ENCODE assay signal across 8 cellular contexts in genomic region chr6:41970436-41970846, GRCh38. TPM values are rescaled to one million over a fixed set of nuclear protein-coding genes. Genes with fewer than 3 reads are reported as not detected.
A peak's percentile ranks its signal among the peaks of the same experiment; 100 is the strongest.
DNase-seq lines count a peak whose midpoint lies in the region; ATAC-seq lines count a peak whose summit lies in the region.

No MANE protein-coding gene starts in this region.

- H3K36me3 Mint-ChIP-seq in activated CD4-positive, alpha-beta T cell treated with anti-CD3 and anti-CD28 coated beads for 36 hours (ENCODE audit: low read depth), result peaks cover 21% of the 10 kb centered on the region
- peaks cover 14% of the 10 kb centered on the region for H3K36me3 Mint-ChIP-seq in activated T-helper 17 cell treated with anti-CD3 and anti-CD28 coated beads, Interleukin-2, amount 50 U/mL, for 72 hours (ENCODE audit: low read depth)
- peaks cover 3% of the 10 kb centered on the region for H3K36me3 Mint-ChIP-seq in memory B cell

- CTCF ChIA-PET in activated CD4-positive, alpha-beta T cell treated with anti-CD3 and anti-CD28 coated beads for 36 hours (lab: Charles Lee), result interaction anchor here (1.8 kb wide), 1 partner anchor 28 kb away, joined by 3 read pairs; no protein-coding TSS in a partner anchor

- H3K27me3 Mint-ChIP-seq in activated CD4-positive, alpha-beta T cell treated with anti-CD3 and anti-CD28 coated beads for 36 hours, result no peaks in the 10 kb centered on the region
- no peaks in the 10 kb centered on the region for H3K27me3 Mint-ChIP-seq in activated T-helper 17 cell treated with anti-CD3 and anti-CD28 coated beads, Interleukin-2, amount 50 U/mL, for 72 hours
- H3K27me3 Mint-ChIP-seq in memory B cell, result no peaks in the 10 kb centered on the region

- peak; percentile 85 for ATAC-seq in activated CD4-positive, alpha-beta T cell treated with anti-CD3 and anti-CD28 coated beads for 36 hours
- peak; percentile 94 for ATAC-seq in activated T-helper 17 cell treated with anti-CD3 and anti-CD28 coated beads, Interleukin-2, amount 50 U/mL, for 72 hours (replicated peaks)
- ATAC-seq in memory B cell (ENCODE audit: low read depth), result peak; percentile 24
- ATAC-seq in HG03139 (IDR thresholded peaks at IDR 0.05; ENCODE audit: unreplicated experiment), result no peak

- peak; percentile 84 for DNase-seq in activated CD4-positive, alpha-beta T cell treated with anti-CD3 and anti-CD28 coated beads for 36 hours
- DNase-seq in activated CD4-positive, alpha-beta T cell treated with anti-CD3 and anti-CD28 coated beads, Interleukin-2, amount 50 U/mL, for 1 hour, result no peak
- DNase-seq in memory B cell (ENCODE audit: low spot score in 2 of 2), result no peak
- peak; percentile 75 for DNase-seq in stromal cell of bone marrow (ENCODE audit: low read depth)
- DNase-seq in 8988T, result no peak
- DNase-seq in NCI-H1048 (lab: John Stamatoyannopoulos, UW), result no peak

- POLR2A ChIA-PET in activated CD4-positive, alpha-beta T cell treated with anti-CD3 and anti-CD28 coated beads for 36 hours (lab: Charles Lee), result no interaction called here

- no peaks in the 10 kb centered on the region for H3K9me3 Mint-ChIP-seq in activated CD4-positive, alpha-beta T cell treated with anti-CD3 and anti-CD28 coated beads for 36 hours (ENCODE audit: low read depth)
- H3K9me3 Mint-ChIP-seq in activated T-helper 17 cell treated with anti-CD3 and anti-CD28 coated beads, Interleukin-2, amount 50 U/mL, for 72 hours, result no peaks in the 10 kb centered on the region
- H3K9me3 Mint-ChIP-seq in memory B cell, result no peaks in the 10 kb centered on the region

- H3K4me1 Mint-ChIP-seq in activated CD4-positive, alpha-beta T cell treated with anti-CD3 and anti-CD28 coated beads for 36 hours, result peaks cover 89% of the 10 kb centered on the region
- H3K4me1 Mint-ChIP-seq in activated T-helper 17 cell treated with anti-CD3 and anti-CD28 coated beads, Interleukin-2, amount 50 U/mL, for 72 hours, result peaks cover 34% of the 10 kb centered on the region
- peaks cover 18% of the 10 kb centered on the region for H3K4me1 Mint-ChIP-seq in memory B cell

- intact Hi-C loops in activated CD4-positive, alpha-beta T cell treated with anti-CD3 and anti-CD28 coated beads for 36 hours (cut with DNase I, micrococcal nuclease), result loop anchor here (1.0 to 10.0 kb wide), 3 partner anchors 12 to 414 kb away; no protein-coding TSS in a partner anchor

- peak overlapping the region; percentile 93 for H3K27ac Mint-ChIP-seq in activated CD4-positive, alpha-beta T cell treated with anti-CD3 and anti-CD28 coated beads for 36 hours
- peak overlapping the region; percentile 88 for H3K27ac Mint-ChIP-seq in activated T-helper 17 cell treated with anti-CD3 and anti-CD28 coated beads, Interleukin-2, amount 50 U/mL, for 72 hours
- peak overlapping the region; percentile 72 for H3K27ac Mint-ChIP-seq in memory B cell

- H3K4me3 Mint-ChIP-seq in activated CD4-positive, alpha-beta T cell treated with anti-CD3 and anti-CD28 coated beads for 36 hours, result peak overlapping the region; percentile 45
- peak overlapping the region; percentile 77 for H3K4me3 Mint-ChIP-seq in activated T-helper 17 cell treated with anti-CD3 and anti-CD28 coated beads, Interleukin-2, amount 50 U/mL, for 72 hours
- H3K4me3 Mint-ChIP-seq in memory B cell, result no peak overlapping the region

RNA-seq across cellular contexts. Expression of gene CCND3, which starts 28.8 kb away (rescaled TPM):
- total RNA-seq in activated CD4-positive, alpha-beta T cell treated with anti-CD3 and anti-CD28 coated beads for 36 hours, result 100 to 1,000 TPM; 625 to 806 TPM
- total RNA-seq in activated T-helper 17 cell treated with anti-CD3 and anti-CD28 coated beads, Interleukin-2, amount 50 U/mL, for 72 hours, result 100 to 1,000 TPM; 297 to 332 TPM

RNA-seq across cellular contexts. Expression of gene BYSL, which starts 49.1 kb away (rescaled TPM):
- total RNA-seq in activated CD4-positive, alpha-beta T cell treated with anti-CD3 and anti-CD28 coated beads for 36 hours, result 10 to 100 TPM; 51.6 to 56.0 TPM
- 10 to 100 TPM; 23.3 to 53.1 TPM for total RNA-seq in activated T-helper 17 cell treated with anti-CD3 and anti-CD28 coated beads, Interleukin-2, amount 50 U/mL, for 72 hours

RNA-seq across cellular contexts. Expression of gene MED20, which starts 49.5 kb away (rescaled TPM):
- total RNA-seq in activated CD4-positive, alpha-beta T cell treated with anti-CD3 and anti-CD28 coated beads for 36 hours, result 10 to 100 TPM; 19.4 to 21.6 TPM
- total RNA-seq in activated T-helper 17 cell treated with anti-CD3 and anti-CD28 coated beads, Interleukin-2, amount 50 U/mL, for 72 hours, result 10 to 100 TPM; 20.5 to 22.6 TPM

Comparison
In these comparisons a context has a peak if more than half of its experiments do, and no peak if none do; other contexts are left out.
1. DNase-seq: peak in activated CD4-positive, alpha-beta T cell treated with anti-CD3 and anti-CD28 coated beads for 36 hours (single experiment) and stromal cell of bone marrow (single experiment); none in activated CD4-positive, alpha-beta T cell treated with anti-CD3 and anti-CD28 coated beads, Interleukin-2, amount 50 U/mL, for 1 hour (single experiment), memory B cell (0 of 2), 8988T (single experiment) and NCI-H1048 (single experiment).
2. Peak in every context shown above with its lines, with median percentiles within 50 percentile points of each other: H3K27ac Mint-ChIP-seq.